ENCODE assay signal across 1 cellular context in genomic region chr3:49669352-49669751, GRCh38.
TF ChIP-seq lines count a peak whose summit lies in the region.

No MANE protein-coding gene starts in this region.

TF ChIP-seq in H1, 55 proteins besides CTCF, POLR2A, EP300 and RAD21:
- TF ChIP-seq CTBP2 (IDR thresholded peaks at IDR 0.05; ENCODE audit: borderline replicate concordance, insufficient read depth, insufficient read length, low read length), result no peak
- TF ChIP-seq SP1 (IDR thresholded peaks at IDR 0.05; ENCODE audit: low read depth, low read length), result no peak
- TF ChIP-seq TEAD4 (IDR thresholded peaks at IDR 0.05; ENCODE audit: low read depth, low read length), result no peak
- no peak for TF ChIP-seq KDM4A (IDR thresholded peaks at IDR 0.05; ENCODE audit: low read depth, low read length, severe bottlenecking)
- TF ChIP-seq BRCA1 (IDR thresholded peaks at IDR 0.05; ENCODE audit: low read depth, low read length), result no peak
- TF ChIP-seq MAFK (IDR thresholded peaks at IDR 0.05; ENCODE audit: low read depth, low read length), result no peak
- TF ChIP-seq RNF2 (IDR thresholded peaks at IDR 0.05; ENCODE audit: borderline replicate concordance, low read depth, low read length, missing control alignments, poor library complexity, severe bottlenecking), result no peak
- no peak for TF ChIP-seq EZH2 (IDR thresholded peaks at IDR 0.05; ENCODE audit: low read depth, low read length, severe bottlenecking)
- no peak for TF ChIP-seq CHD7 (IDR thresholded peaks at IDR 0.05; ENCODE audit: insufficient replicate concordance, low read length)
- TF ChIP-seq YY1 (IDR thresholded peaks at IDR 0.05; ENCODE audit: low read depth, low read length), result no peak
- no peak for TF ChIP-seq EGR1 (IDR thresholded peaks at IDR 0.05; ENCODE audit: borderline replicate concordance, low read depth, low read length)
- TF ChIP-seq ATF3 (IDR thresholded peaks at IDR 0.05; ENCODE audit: insufficient read depth, low read depth, low read length), result no peak
- no peak for TF ChIP-seq JUN (IDR thresholded peaks at IDR 0.05; ENCODE audit: low read depth, low read length)
- TF ChIP-seq NANOG (IDR thresholded peaks at IDR 0.05; ENCODE audit: insufficient read depth, low read depth, low read length, poor library complexity, severe bottlenecking), result no peak
- TF ChIP-seq FOSL1 (IDR thresholded peaks at IDR 0.05; ENCODE audit: insufficient read depth, low read depth, low read length), result no peak
- no peak for TF ChIP-seq CREB1 (IDR thresholded peaks at IDR 0.05)
- no peak for TF ChIP-seq POLR2AphosphoS5 (IDR thresholded peaks at IDR 0.05; ENCODE audit: low read depth, low read length)
- no peak for TF ChIP-seq SP2 (IDR thresholded peaks at IDR 0.05; ENCODE audit: low read length)
- no peak for TF ChIP-seq CHD2 (IDR thresholded peaks at IDR 0.05; ENCODE audit: low read length)
- TF ChIP-seq ASH2L (IDR thresholded peaks at IDR 0.05; ENCODE audit: low read length), result no peak
TF ChIP-seq in H1: peak in this region for 0.
